Comparison of ENCODE assay signal across 23 cellular contexts in the genomic region with DNA sequence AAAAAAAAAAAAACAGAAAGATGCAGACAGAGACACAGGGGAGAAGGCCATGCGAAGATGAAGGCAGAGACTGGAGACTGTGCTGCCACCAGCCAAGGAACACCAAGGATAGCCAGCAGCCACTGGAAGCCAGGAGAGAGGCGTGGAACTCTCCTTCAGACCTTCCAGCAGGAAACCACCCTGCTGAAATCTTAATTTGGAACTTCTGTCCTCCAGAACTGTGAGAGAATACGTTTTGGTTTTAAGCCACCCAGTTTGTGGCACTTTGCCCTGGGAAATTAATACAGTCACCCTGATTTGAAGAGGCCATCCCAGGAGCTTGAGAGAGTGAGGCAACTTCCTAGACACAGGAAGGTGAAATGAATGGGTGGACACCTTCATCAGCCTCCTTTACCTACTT.
DNase-seq lines count a peak whose midpoint lies in the region; ATAC-seq and TF ChIP-seq lines count a peak whose summit lies in the region.
"Had no signal": no experiment of that assay in that cellular context is flagged by ENCODE, and none has a peak within 500 bp of the region (broad histone marks: within the 10 kb centered on the region; RNA-seq: fewer than 3 reads in every experiment).

No MANE protein-coding gene starts in this region.

- H4K91ac ChIP-seq in neuronal stem cell (ENCODE audit: low read depth, low read length, poor library complexity): no peak overlapping the region

- no TSS peak for BruUV-seq in HCT116 (replicated peaks; lab: Mats Ljungman, UMichigan)

- RAD21 ChIA-PET in HCT116 (lab: Charles Lee; ENCODE audit: low non-redundant PET in 1 of 2, low total read pairs in 2 of 2, uncharacterized antibody in 2 of 2, unreplicated experiment in 2 of 2): no interaction called here

- peaks cover 6% of the 10 kb centered on the region for H3K9me3 Mint-ChIP-seq in glutamatergic neuron (ENCODE audit: unreplicated experiment)
- H3K9me3 Mint-ChIP-seq: CD4-positive, alpha-beta T cell; CD8-positive, alpha-beta memory T cell had no signal

- H3K9me2 ChIP-seq in HCT116 (ENCODE audit: insufficient read depth) (no peaks in the 10 kb centered on the region), hepatocyte (replicated peaks; ENCODE audit: insufficient read depth) (no peaks in the 10 kb centered on the region)

- H3K79me2 ChIP-seq in HCT116 (ENCODE audit: insufficient read depth, low read length): no peaks in the 10 kb centered on the region
- H3K79me2 ChIP-seq in hepatocyte: no peaks in the 10 kb centered on the region

- no peaks in the 10 kb centered on the region for H3K27me3 Mint-ChIP-seq in glutamatergic neuron (ENCODE audit: unreplicated experiment)
- H3K27me3 Mint-ChIP-seq: CD4-positive, alpha-beta T cell had no signal

- H3K4me1 ChIP-seq in BLaER1 (peaks cover 66% of the 10 kb centered on the region), HCT116 (ENCODE audit: control insufficient read depth in 1 of 2, insufficient read depth in 2 of 2, low read length in 2 of 2) (peaks cover 32 to 37% of the 10 kb centered on the region in 2 experiments), esophagus muscularis mucosa (no peaks in the 10 kb centered on the region), hepatocyte (ENCODE audit: insufficient read depth) (no peaks in the 10 kb centered on the region), neuronal stem cell (ENCODE audit: control insufficient read depth in 2 of 2, insufficient read depth in 1 of 2, low read depth in 1 of 2, low read length in 2 of 2) (no peaks in the 10 kb centered on the region), heart left ventricle (peaks cover 0 to 4% (median 0%) of the 10 kb centered on the region in 12 donors)

- H3K27me3 ChIP-seq in BLaER1 (no peaks in the 10 kb centered on the region), HCT116 (ENCODE audit: insufficient read depth, low read length) (no peaks in the 10 kb centered on the region), esophagus muscularis mucosa (no peaks in the 10 kb centered on the region), hepatocyte (no peaks in the 10 kb centered on the region), neuronal stem cell (ENCODE audit: control insufficient read depth in 3 of 3, insufficient read depth in 3 of 3, low read depth in 1 of 3, low read length in 3 of 3) (no peaks in the 10 kb centered on the region), heart left ventricle (no peaks in the 10 kb centered on the region)

- no peak overlapping the region for H3K4ac ChIP-seq in neuronal stem cell (ENCODE audit: low read length)

- H3K23ac ChIP-seq in neuronal stem cell (ENCODE audit: low read depth, low read length, poor library complexity): no peak overlapping the region

- POLR2A ChIA-PET in HCT116 (lab: Charles Lee): no interaction called here

- no peak overlapping the region for H2BK12ac ChIP-seq in neuronal stem cell (ENCODE audit: low read length)

- no peaks in the 10 kb centered on the region for H3K36me3 Mint-ChIP-seq in glutamatergic neuron (ENCODE audit: unreplicated experiment)
- H3K36me3 Mint-ChIP-seq: CD8-positive, alpha-beta memory T cell had no signal

- no peak overlapping the region for H3K4me3 Mint-ChIP-seq in glutamatergic neuron (ENCODE audit: unreplicated experiment)
- H3K4me3 Mint-ChIP-seq: B cell; CD4-positive, alpha-beta T cell; CD8-positive, alpha-beta memory T cell had no signal

- H3K4me2 ChIP-seq in BLaER1 (peak overlapping the region; percentile 78), HCT116 (ENCODE audit: low read length) (no peak overlapping the region), hepatocyte (no peak overlapping the region), neuronal stem cell (ENCODE audit: insufficient read depth, low read length, poor library complexity, severe bottlenecking) (no peak overlapping the region)

- H3K79me1 ChIP-seq in neuronal stem cell (ENCODE audit: low read depth, low read length): no peaks in the 10 kb centered on the region

- TF ChIP-seq CTCF in HCT116 (IDR thresholded peaks at IDR 0.05 in 2 of 3, conservative IDR thresholded peaks at IDR 0.05 in 1 of 3; ENCODE audit: borderline replicate concordance in 1 of 3, insufficient read depth in 1 of 3, low read depth in 2 of 3, low read length in 2 of 3) (no peak), esophagus muscularis mucosa (IDR thresholded peaks at IDR 0.05) (no peak), glutamatergic neuron (IDR thresholded peaks at IDR 0.05; ENCODE audit: partially characterized antibody, unreplicated experiment) (no peak), hepatocyte (IDR thresholded peaks at IDR 0.05; ENCODE audit: poor library complexity) (no peak), heart left ventricle (IDR thresholded peaks at IDR 0.05) (no peak)

- 91% methylated on average over 3 of the region's 3 CpGs for WGBS in esophagus muscularis mucosa
- 94% methylated on average over 3 of the region's 3 CpGs for WGBS in hepatocyte (ENCODE audit: low lambda C conversion rate, missing lambda C conversion rate)
- no CpG with 5 or more reads among the region's 3 CpGs for WGBS in neuronal stem cell (ENCODE audit: extremely low coverage in 2 of 2, insufficient read length in 2 of 2, insufficient replicate concordance in 1 of 2), 2 donors
- 78 to 83% (median 80%) methylated on average over 3 of the region's 3 CpGs for WGBS in heart left ventricle, 4 donors

- H2AFZ ChIP-seq in HCT116 (ENCODE audit: low read depth, low read length, poor library complexity, severe bottlenecking) (no peak overlapping the region), hepatocyte (no peak overlapping the region), neuronal stem cell (ENCODE audit: low read length) (no peak overlapping the region)

- H2BK120ac ChIP-seq in neuronal stem cell (ENCODE audit: low read depth, low read length): no peak overlapping the region

- H3K9ac ChIP-seq in BLaER1 (no peak overlapping the region), HCT116 (ENCODE audit: low read length) (no peak overlapping the region), neuronal stem cell (ENCODE audit: low read depth, low read length, poor library complexity) (no peak overlapping the region)

- H3K4me3 ChIP-seq in BLaER1: no peak overlapping the region
- H3K4me3 ChIP-seq in HCT116 (replicated peaks in 1 of 2; ENCODE audit: low read depth in 1 of 2, low read length in 2 of 2): no peak overlapping the region
- no peak overlapping the region for H3K4me3 ChIP-seq in esophagus muscularis mucosa
- no peak overlapping the region for H3K4me3 ChIP-seq in hepatocyte
- H3K4me3 ChIP-seq in neuronal stem cell (ENCODE audit: low read length in 2 of 2): no peak overlapping the region
- no peak overlapping the region for H3K4me3 ChIP-seq in heart left ventricle

- H4K20me1 ChIP-seq in BLaER1: no peaks in the 10 kb centered on the region
- no peaks in the 10 kb centered on the region for H4K20me1 ChIP-seq in HCT116 (ENCODE audit: insufficient read depth)
- H4K20me1 ChIP-seq in hepatocyte (ENCODE audit: insufficient read depth, poor library complexity, severe bottlenecking): no peaks in the 10 kb centered on the region

- TF ChIP-seq POLR2A in HCT116 (IDR thresholded peaks at IDR 0.05; ENCODE audit: borderline replicate concordance, extremely low read depth, insufficient read depth, insufficient read length) (no peak), esophagus muscularis mucosa (IDR thresholded peaks at IDR 0.05; ENCODE audit: low read depth) (no peak), heart left ventricle (IDR thresholded peaks at IDR 0.05) (no peak)

- ATAC-seq in HCT116 (no peak), heart left ventricle (no peak)

- DNase-seq in HCT116 (ENCODE audit: low read depth, low spot score): no peak
- peak; percentile 80 for DNase-seq in esophagus muscularis mucosa (ENCODE audit: extremely low spot score)
- DNase-seq in glutamatergic neuron: no peak
- no peak for DNase-seq in hepatocyte (ENCODE audit: low spot score)
- DNase-seq in GF-D8 (lab: John Stamatoyannopoulos, UW): no peak
- DNase-seq in neuronal stem cell (ENCODE audit: low spot score): no peak
- no peak for DNase-seq in heart left ventricle
- DNase-seq: 8988T; ACHN; AML-193; CD4-positive, alpha-beta T cell; CD8-positive, alpha-beta memory T cell; COR-L47; DMS 273 treated with DMSO at 0.1 percent for 48 hours; DMS153; DMS53; DMS79; DND-41; EL; GDM1 had no signal

- no peak overlapping the region for H4K8ac ChIP-seq in neuronal stem cell (ENCODE audit: low read depth, low read length)

- TF ChIP-seq EP300 in esophagus muscularis mucosa (IDR thresholded peaks at IDR 0.05): no peak

- intact Hi-C loops in HCT116 (cut with micrococcal nuclease) (no loop called here), esophagus muscularis mucosa (cut with DNase I) (no loop called here), heart left ventricle (cut with DNase I) (no loop called here)

- no peak overlapping the region for H3K18ac ChIP-seq in neuronal stem cell (ENCODE audit: low read length)

- no peak overlapping the region for H2AK5ac ChIP-seq in neuronal stem cell (ENCODE audit: low read depth, low read length)

- no peak overlapping the region for H2BK15ac ChIP-seq in neuronal stem cell (ENCODE audit: low read length)

- TF ChIP-seq RAD21 in HCT116 (IDR thresholded peaks at IDR 0.05; ENCODE audit: low read depth): no peak

- peaks cover 28% of the 10 kb centered on the region for H3K4me1 Mint-ChIP-seq in glutamatergic neuron (ENCODE audit: low read depth, unreplicated experiment)
- H3K4me1 Mint-ChIP-seq: B cell; CD8-positive, alpha-beta memory T cell had no signal

- peak overlapping the region; percentile 62 for H3K27ac Mint-ChIP-seq in glutamatergic neuron (ENCODE audit: unreplicated experiment)
- H3K27ac Mint-ChIP-seq: B cell; CD4-positive, alpha-beta T cell; CD8-positive, alpha-beta memory T cell had no signal

- CTCF ChIA-PET in HCT116 (lab: Charles Lee): no interaction called here

- no peak overlapping the region for H3K14ac ChIP-seq in neuronal stem cell (ENCODE audit: low read length)

- H3K27ac ChIP-seq in BLaER1 (peak overlapping the region; percentile 39; the same call in 1 of the 2 replicates), HCT116 (ENCODE audit: low read depth, low read length) (peak overlapping the region; percentile 18; the same call in 1 of the 2 replicates), esophagus muscularis mucosa (replicated peaks in 1 of 4) (no peak overlapping the region), hepatocyte (no peak overlapping the region), neuronal stem cell (replicated peaks; ENCODE audit: low read length) (no peak overlapping the region), heart left ventricle (no peak overlapping the region)
- H3K27ac ChIP-seq: C4-2B had no signal

- H3K9me3 ChIP-seq in BLaER1: 0 out of 2 replicates have a peak, but pooled peaks cover 3% of the 10 kb centered on the region
- H3K9me3 ChIP-seq in HCT116 (ENCODE audit: control insufficient read depth in 1 of 2, insufficient read depth in 1 of 2, low read depth in 1 of 2, low read length in 2 of 2): no peaks in the 10 kb centered on the region
- no peaks in the 10 kb centered on the region for H3K9me3 ChIP-seq in esophagus muscularis mucosa
- no peaks in the 10 kb centered on the region for H3K9me3 ChIP-seq in hepatocyte (ENCODE audit: low read depth)
- no peaks in the 10 kb centered on the region for H3K9me3 ChIP-seq in neuronal stem cell (replicated peaks in 1 of 2; ENCODE audit: control insufficient read depth in 2 of 2, insufficient read depth in 1 of 2, low read depth in 1 of 2, low read length in 2 of 2)
- H3K9me3 ChIP-seq in heart left ventricle: no peaks in the 10 kb centered on the region

- H2BK5ac ChIP-seq in neuronal stem cell (ENCODE audit: low read length): no peak overlapping the region

- H3K36me3 ChIP-seq in BLaER1 (no peaks in the 10 kb centered on the region), HCT116 (ENCODE audit: control insufficient read depth in 1 of 2, insufficient read depth in 2 of 2, low read length in 2 of 2) (no peaks in the 10 kb centered on the region), esophagus muscularis mucosa (no peaks in the 10 kb centered on the region), hepatocyte (replicated peaks; ENCODE audit: insufficient read depth, low read depth) (no peaks in the 10 kb centered on the region), neuronal stem cell (replicated peaks in 1 of 2; ENCODE audit: control insufficient read depth in 2 of 2, insufficient read depth in 2 of 2, low read length in 2 of 2) (no peaks in the 10 kb centered on the region), heart left ventricle (no peaks in the 10 kb centered on the region)

Comparison
In these comparisons a context has a peak if more than half of its experiments do, and no peak if none do; other contexts are left out.
1. H3K27ac ChIP-seq: peak in BLaER1 (single experiment) and HCT116 (single experiment); none in esophagus muscularis mucosa (0 of 4), hepatocyte (single experiment), neuronal stem cell (single experiment) and heart left ventricle (0 of 12).